ENCODE assay signal across 8 cellular contexts in the genomic region with DNA sequence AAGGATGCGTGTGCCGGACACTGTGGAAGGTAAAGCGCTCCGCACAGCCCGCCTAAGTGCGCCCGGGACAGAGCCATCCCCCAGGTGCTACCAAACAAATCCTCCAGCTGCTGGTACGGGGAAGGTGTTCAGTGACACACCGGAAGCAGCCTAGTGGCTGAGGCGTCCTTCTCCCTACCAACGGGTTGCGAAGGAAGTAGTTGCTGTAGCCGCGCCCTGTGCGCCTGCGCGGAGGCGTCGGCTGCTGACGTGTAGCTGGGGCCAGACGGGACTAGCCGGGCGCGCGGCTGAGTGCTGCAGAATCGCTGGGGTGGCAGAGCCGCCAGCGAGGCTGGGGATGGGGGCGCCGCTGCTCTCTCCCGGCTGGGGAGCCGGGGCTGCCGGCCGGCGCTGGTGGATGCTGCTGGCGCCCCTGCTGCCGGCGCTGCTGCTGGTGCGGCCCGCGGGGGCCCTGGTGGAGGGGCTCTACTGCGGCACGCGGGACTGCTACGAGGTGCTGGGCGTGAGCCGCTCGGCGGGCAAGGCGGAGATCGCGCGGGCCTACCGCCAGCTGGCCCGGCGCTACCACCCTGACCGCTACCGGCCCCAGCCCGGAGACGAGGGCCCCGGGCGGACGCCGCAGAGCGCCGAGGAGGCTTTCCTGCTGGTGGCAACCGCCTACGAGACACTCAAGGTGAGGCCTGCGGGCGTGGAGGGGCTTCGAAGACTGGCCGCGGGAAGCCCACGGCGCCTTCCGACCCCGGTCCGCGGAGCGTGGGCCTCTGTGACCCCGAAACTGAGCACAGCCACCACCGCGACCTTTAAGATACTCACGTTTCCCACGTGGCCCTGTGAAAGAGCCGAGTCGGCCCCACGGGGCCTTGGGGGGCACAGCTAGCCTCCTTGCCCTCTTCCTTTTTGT. TPM values are rescaled to one million over a fixed set of nuclear protein-coding genes. Genes with fewer than 3 reads are reported as not detected.
DNase-seq lines count a peak whose midpoint lies in the region; ATAC-seq, FAIRE-seq and TF ChIP-seq lines count a peak whose summit lies in the region.

A gene (plus strand): TSS at position 264 of the 901 bp plus-strand sequence. CDS start 74 bp downstream, at position 338.

- no peaks in the 10 kb centered on the region; the same call in 1 of the 2 replicates for H3K36me3 ChIP-seq in WERI-Rb-1
- no peaks in the 10 kb centered on the region for H3K36me3 ChIP-seq in mammary epithelial cell (ENCODE audit: insufficient read depth, low read length)
- H3K36me3 ChIP-seq in small intestine (ENCODE audit: control insufficient read depth in 2 of 2, insufficient read depth in 2 of 2, low read length in 2 of 2), result no peaks in the 10 kb centered on the region

- intact Hi-C loops in mammary epithelial cell (cut with micrococcal nuclease), result loop anchor here (1.0 kb wide), 1 partner anchor 33 kb away; no protein-coding TSS in a partner anchor

- no peaks in the 10 kb centered on the region for H3K9me3 ChIP-seq in AG04450 (ENCODE audit: control insufficient read depth, insufficient read depth, low read length)
- H3K9me3 ChIP-seq in WERI-Rb-1 (ENCODE audit: severe bottlenecking), result no peaks in the 10 kb centered on the region
- H3K9me3 ChIP-seq in mammary epithelial cell (replicated peaks; ENCODE audit: insufficient read depth, low read length), result no peaks in the 10 kb centered on the region
- no peaks in the 10 kb centered on the region for H3K9me3 ChIP-seq in small intestine (ENCODE audit: control insufficient read depth, low read depth)

- H3K79me2 ChIP-seq in mammary epithelial cell (ENCODE audit: insufficient read depth, low read length), result peaks cover 51% of the 10 kb centered on the region

- TF ChIP-seq CTCF in AG04450 (IDR thresholded peaks at IDR 0.05; ENCODE audit: low read depth, low read length) (no peak), WERI-Rb-1 (IDR thresholded peaks at IDR 0.05; ENCODE audit: low read depth, low read length) (no peak), mammary epithelial cell (conservative IDR thresholded peaks at IDR 0.05 in 1 of 2, IDR thresholded peaks at IDR 0.05 in 1 of 2; ENCODE audit: extremely low read depth in 1 of 2, insufficient read depth in 1 of 2, low read depth in 1 of 2, low read length in 2 of 2) (no peak)

- POLR2A ChIA-PET in AG04450 (lab: Yijun Ruan, JAX), result interaction anchor here (0.6 to 1.8 kb wide), 14 partner anchors 9 to 748 kb away, joined by 3 to 13 read pairs (median 4); a partner anchor contains a TSS

- H3K4me2 ChIP-seq in mammary epithelial cell (ENCODE audit: insufficient read depth, low read depth, low read length), result peak within 1 kb of the TSS; percentile 97

- WGBS in mammary epithelial cell (ENCODE audit: low coverage, missing lambda C conversion rate), result 0% methylated on average over 15 of the region's 88 CpGs
- WGBS in small intestine, 3 donors, result 0% methylated on average over 51 to 88 of the region's 88 CpGs

- H2AFZ ChIP-seq in mammary epithelial cell (ENCODE audit: low read depth, low read length), result peak within 1 kb of the TSS; percentile 100

- H3K27me3 ChIP-seq in AG04450 (ENCODE audit: control insufficient read depth, insufficient read depth, low read length), result no peaks in the 10 kb centered on the region
- no peaks in the 10 kb centered on the region for H3K27me3 ChIP-seq in WERI-Rb-1 (ENCODE audit: insufficient read depth, low read depth, severe bottlenecking)
- no peaks in the 10 kb centered on the region for H3K27me3 ChIP-seq in mammary epithelial cell (ENCODE audit: insufficient read depth, low read length)
- no peaks in the 10 kb centered on the region for H3K27me3 ChIP-seq in small intestine (ENCODE audit: control insufficient read depth in 2 of 2, insufficient read depth in 2 of 2, low read length in 2 of 2)

- CTCF ChIA-PET in AG04450 (lab: Charles Lee), result no interaction called here
- CTCF ChIA-PET in mammary epithelial cell (lab: Charles Lee; ENCODE audit: low non-redundant PET), result no interaction called here

- ATAC-seq in GM18907 (IDR thresholded peaks at IDR 0.05; ENCODE audit: unreplicated experiment) (peak; percentile 97), HG03139 (IDR thresholded peaks at IDR 0.05; ENCODE audit: unreplicated experiment) (peak; percentile 98)

- peaks cover 5% of the 10 kb centered on the region for H3K4me1 ChIP-seq in mammary epithelial cell (ENCODE audit: insufficient read depth, low read length)
- H3K4me1 ChIP-seq in small intestine (ENCODE audit: control insufficient read depth in 2 of 2, insufficient read depth in 1 of 2, low read depth in 1 of 2, low read length in 1 of 2), result peaks cover 9 to 24% of the 10 kb centered on the region in 2 donors

- BruUV-seq in mammary epithelial cell (replicated peaks; lab: Mats Ljungman, UMichigan), result no TSS peak

- DNase-seq in AG04450 (ENCODE audit: low read depth, low spot score) (peak; percentile 97), NCI-H2196 treated with DMSO at 0.1 percent for 48 hours (lab: John Stamatoyannopoulos, UW; ENCODE audit: unreplicated experiment) (peak; percentile 96), WERI-Rb-1 (peak; percentile 99), mammary epithelial cell (peak; percentile 98), iPS-NIHi11 (ENCODE audit: low spot score) (peak; percentile 100), small intestine (peak; percentile 99)

- dilution Hi-C loops in mammary epithelial cell (cut with HindIII; ENCODE audit: low sequenced_read_pairs), result no loop called here

- no peaks in the 10 kb centered on the region for H4K20me1 ChIP-seq in mammary epithelial cell (ENCODE audit: insufficient read depth, low read length)

- peak within 1 kb of the TSS; percentile 92 for H3K9ac ChIP-seq in mammary epithelial cell (ENCODE audit: insufficient read depth, low read length)

- H3K27ac ChIP-seq in AG04450 (ENCODE audit: low read depth, low read length), result peak within 1 kb of the TSS; percentile 41
- H3K27ac ChIP-seq in WERI-Rb-1, result peak within 1 kb of the TSS; percentile 75
- H3K27ac ChIP-seq in mammary epithelial cell (ENCODE audit: insufficient read depth, low read depth, low read length), result peak within 1 kb of the TSS; percentile 88
- peak within 1 kb of the TSS; percentile 81 to 91 for H3K27ac ChIP-seq in small intestine (ENCODE audit: low read depth in 1 of 2, low read length in 1 of 2)

- H3K4me3 ChIP-seq in AG04450 (ENCODE audit: low read depth, low read length) (peak within 1 kb of the TSS; percentile 92), WERI-Rb-1 (ENCODE audit: low read depth, low read length) (peak within 1 kb of the TSS; percentile 93), mammary epithelial cell (replicated peaks in 1 of 3; ENCODE audit: insufficient read depth in 1 of 3, low read depth in 2 of 3, low read length in 3 of 3) (peak within 1 kb of the TSS; percentile 92 to 94 (median 92)), small intestine (ENCODE audit: low read depth in 1 of 2, low read length in 2 of 2) (peak within 1 kb of the TSS; percentile 82 to 89)

- FAIRE-seq in small intestine (lab: Jason Lieb, UNC), result no peak

- in situ Hi-C loops in mammary epithelial cell (cut with MboI; ENCODE audit: low sequenced_read_pairs in 2 of 2), result no loop called here

RNA-seq across cellular contexts. Expression of the gene that starts here (rescaled TPM):
- polyA plus RNA-seq in AG04450 (2011; rRNA removed), result 9.6 and 14.1 TPM in 2 replicates
- 2.1 and 3.5 TPM in 2 replicates for polyA minus RNA-seq in AG04450 (2011; rRNA and poly(A)+ RNA removed)
- total RNA-seq in mammary epithelial cell, result 1 to 10 TPM; 4.5 to 9.4 TPM
- 3.2 TPM for polyA plus RNA-seq in mammary epithelial cell
- not detected for polyA minus RNA-seq in mammary epithelial cell
- polyA plus RNA-seq in small intestine, result 1 to 10 TPM; 2.7 to 8.7 (median 5.6) TPM

Comparison
In these comparisons a context has a peak if more than half of its experiments do, and no peak if none do; other contexts are left out.
1. Peak in every context shown above with its lines: DNase-seq, ATAC-seq, H3K4me3 ChIP-seq and H3K27ac ChIP-seq.